ENCODE assay signal across 7 cellular contexts in genomic region chr13:24127116-24127631, GRCh38. TPM values are rescaled to one million over a fixed set of nuclear protein-coding genes. Genes with fewer than 3 reads are reported as not detected.
DNase-seq lines count a peak whose midpoint lies in the region; ATAC-seq and TF ChIP-seq lines count a peak whose summit lies in the region.

No MANE protein-coding gene starts in this region.

- TF ChIP-seq CTCF in mesothelial cell of epicardium (IDR thresholded peaks at IDR 0.05; ENCODE audit: unreplicated experiment) (no peak), MCF 10A (IDR thresholded peaks at IDR 0.05; ENCODE audit: unreplicated experiment) (no peak)

- H3K4me1 Mint-ChIP-seq in mesothelial cell of epicardium (peaks cover 12% of the 10 kb centered on the region), MCF 10A (ENCODE audit: insufficient read depth, unreplicated experiment) (no peaks in the 10 kb centered on the region)

- H3K9me3 ChIP-seq in GM23248 (ENCODE audit: low read depth), result no peaks in the 10 kb centered on the region
- peaks cover 5 to 6% of the 10 kb centered on the region in 2 donors for H3K9me3 ChIP-seq in mucosa of rectum (ENCODE audit: control insufficient read depth in 2 of 2, low read length in 2 of 2)

- H3K27ac Mint-ChIP-seq in mesothelial cell of epicardium, result no peak overlapping the region
- H3K27ac Mint-ChIP-seq in MCF 10A (ENCODE audit: low read depth, unreplicated experiment), result no peak overlapping the region

- no peaks in the 10 kb centered on the region for H3K9me2 ChIP-seq in GM23248 (ENCODE audit: insufficient read depth)

- CTCF ChIA-PET in MCF 10A (lab: Yijun Ruan, JAX), result no interaction called here

- no peaks in the 10 kb centered on the region for H3K36me3 ChIP-seq in GM23248 (ENCODE audit: low read depth)
- H3K36me3 ChIP-seq in mucosa of rectum (ENCODE audit: control insufficient read depth in 2 of 2, insufficient read depth in 2 of 2, low read length in 2 of 2), result no peaks in the 10 kb centered on the region

- 74 to 90% methylated on average over 2 of the region's 2 CpGs for WGBS in GM23248 (ENCODE audit: low coverage in 1 of 2, low lambda C conversion rate in 2 of 2, missing lambda C conversion rate in 2 of 2), 2 experiments

- H3K9me3 Mint-ChIP-seq in mesothelial cell of epicardium (peaks cover 5% of the 10 kb centered on the region), MCF 10A (ENCODE audit: unreplicated experiment) (peaks cover 8% of the 10 kb centered on the region)

- peaks cover 3% of the 10 kb centered on the region for H3K36me3 Mint-ChIP-seq in mesothelial cell of epicardium
- H3K36me3 Mint-ChIP-seq in MCF 10A (ENCODE audit: insufficient read depth, unreplicated experiment), result peaks cover 7% of the 10 kb centered on the region

- H3F3A ChIP-seq in GM23248 (ENCODE audit: insufficient read depth), result no peaks in the 10 kb centered on the region

- H2AFZ ChIP-seq in GM23248, result no peak overlapping the region

- H4K20me1 ChIP-seq in GM23248 (ENCODE audit: insufficient read depth), result no peaks in the 10 kb centered on the region

- H3K9ac ChIP-seq in GM23248 (no peak overlapping the region), mucosa of rectum (ENCODE audit: low read depth in 1 of 2, low read length in 2 of 2) (no peak overlapping the region)

- POLR2A ChIA-PET in MCF 10A (lab: Yijun Ruan, JAX), result no interaction called here

- ATAC-seq in GM18517 (IDR thresholded peaks at IDR 0.05; ENCODE audit: unreplicated experiment), result peak; percentile 71

- no peak overlapping the region for H3K4me3 ChIP-seq in GM23248
- peak overlapping the region in 1 of 2 donors; percentile 22 for H3K4me3 ChIP-seq in mucosa of rectum (ENCODE audit: low read length in 2 of 2)

- DNase-seq in GM23248, result peak; percentile 43
- DNase-seq in NCI-H69 (lab: John Stamatoyannopoulos, UW), result peak; percentile 52
- DNase-seq in SW 1271 (lab: John Stamatoyannopoulos, UW), result no peak
- DNase-seq in mesothelial cell of epicardium (ENCODE audit: low spot score in 2 of 2, unreplicated experiment in 2 of 2), result no peak
- DNase-seq in MCF 10A (ENCODE audit: unreplicated experiment), result no peak

- H3K4me2 ChIP-seq in GM23248 (ENCODE audit: unreplicated experiment), result no peak overlapping the region

- H3K4me3 Mint-ChIP-seq in mesothelial cell of epicardium, result no peak overlapping the region
- H3K4me3 Mint-ChIP-seq in MCF 10A (ENCODE audit: unreplicated experiment), result no peak overlapping the region

- BruUV-seq in MCF 10A (replicated peaks; lab: Mats Ljungman, UMichigan), result no TSS peak

- H3K27me3 ChIP-seq in GM23248 (replicated peaks; ENCODE audit: insufficient read depth) (no peaks in the 10 kb centered on the region), mucosa of rectum (ENCODE audit: control insufficient read depth in 2 of 2, insufficient read depth in 2 of 2, low read length in 2 of 2) (no peaks in the 10 kb centered on the region)

- H3K79me2 ChIP-seq in GM23248 (ENCODE audit: insufficient read depth), result no peaks in the 10 kb centered on the region

- H3K27ac ChIP-seq in GM23248 (no peak overlapping the region), mucosa of rectum (ENCODE audit: low read depth in 2 of 2, low read length in 2 of 2) (peak overlapping the region; percentile 40 to 54)

- intact Hi-C loops in MCF 10A (cut with micrococcal nuclease), result no loop called here

- H3K4me1 ChIP-seq in GM23248 (ENCODE audit: insufficient read depth), result no peaks in the 10 kb centered on the region
- H3K4me1 ChIP-seq in mucosa of rectum (ENCODE audit: control insufficient read depth in 2 of 2, insufficient read depth in 2 of 2, low read length in 2 of 2), result peaks cover 10 to 14% of the 10 kb centered on the region in 2 donors

- H3K27me3 Mint-ChIP-seq in mesothelial cell of epicardium (ENCODE audit: low read depth), result peaks cover 28% of the 10 kb centered on the region
- peaks cover 48% of the 10 kb centered on the region for H3K27me3 Mint-ChIP-seq in MCF 10A (ENCODE audit: insufficient read depth, unreplicated experiment)

- in situ Hi-C loops in GM23248 (cut with MboI), result no loop called here

RNA-seq across cellular contexts. Expression of gene SPATA13, which starts 33.3 kb away (rescaled TPM):
- total RNA-seq in GM23248 (2014; rRNA removed; shearing (Covaris generic)), result 4.6 and 7.6 TPM in 2 replicates
- polyA plus RNA-seq in GM23248 (2016; fragmentation: Nextera tagmentation; extraction: Ambion mirVana), result 2.4 and 4.1 TPM in 2 replicates
- total RNA-seq in mesothelial cell of epicardium (2.9 to 3.8 TPM (median 3.7 TPM) in 3 replicates), MCF 10A (2022) (2.2 TPM in 2 replicates)

Comparison
In these comparisons a context has a peak if more than half of its experiments do, and no peak if none do; other contexts are left out.
1. DNase-seq: peak in GM23248 (single experiment) and NCI-H69 (single experiment); none in SW 1271 (0 of 2), mesothelial cell of epicardium (0 of 2) and MCF 10A (single experiment).